1 cellular context compared by ENCODE assay signal in the genomic region with DNA sequence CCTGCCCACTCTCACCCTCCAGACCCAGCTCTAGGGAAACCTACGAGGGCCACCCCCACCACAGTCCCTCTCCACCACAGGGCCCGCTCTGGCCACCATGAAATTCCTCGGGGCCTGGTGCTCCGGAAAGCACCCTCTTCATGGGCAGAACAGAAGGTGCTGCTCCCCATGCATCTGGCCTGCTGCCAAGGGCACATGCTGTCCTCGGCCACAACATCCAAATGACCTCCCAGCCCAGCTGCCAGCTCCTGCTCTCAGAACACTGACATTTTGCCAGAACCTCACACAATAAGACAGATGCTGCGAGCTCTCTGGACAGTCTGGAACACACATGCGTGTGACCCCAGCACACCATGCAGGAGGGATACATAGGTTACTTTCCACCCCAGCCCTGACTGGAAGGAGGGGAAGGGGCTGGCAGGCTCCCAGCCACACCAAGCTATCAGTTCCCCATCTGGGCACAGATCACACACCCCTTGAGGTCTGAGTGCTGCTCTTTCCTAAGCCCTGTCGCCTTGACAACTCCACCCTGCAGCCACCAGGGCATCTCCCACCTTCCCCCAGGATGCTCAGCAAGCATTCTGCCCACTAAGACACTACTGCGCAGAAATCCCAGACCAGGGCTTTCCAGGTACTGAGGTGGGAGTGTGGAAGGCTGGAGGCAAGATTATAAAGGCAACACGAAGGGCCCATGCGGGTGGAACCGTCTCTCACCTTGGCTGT.
TF ChIP-seq lines count a peak whose summit lies in the region.

No MANE protein-coding gene starts in this region.

TF ChIP-seq in HepG2, 621 proteins besides CTCF, POLR2A, EP300 and RAD21:
- TF ChIP-seq ZNF17 (CRISPR knock-in tag; IDR thresholded peaks at IDR 0.05) (no peak), IKZF4 (CRISPR knock-in tag; IDR thresholded peaks at IDR 0.05; ENCODE audit: borderline replicate concordance, low read depth, not compliant biosample characterization) (no peak), ATRX (CRISPR knock-in tag; IDR thresholded peaks at IDR 0.05; ENCODE audit: borderline replicate concordance) (no peak), HDAC2 (CRISPR knock-in tag; IDR thresholded peaks at IDR 0.05) (no peak), SOX6 (IDR thresholded peaks at IDR 0.05) (no peak), SOX6 (CRISPR knock-in tag; IDR thresholded peaks at IDR 0.05) (no peak), PRMT3 (CRISPR knock-in tag; IDR thresholded peaks at IDR 0.05; ENCODE audit: borderline replicate concordance, low read depth) (no peak), PCBP2 (optimal IDR thresholded peaks at IDR 0.05; ENCODE audit: low read depth, low read length, poor library complexity, severe bottlenecking) (no peak), ZNF772 (CRISPR knock-in tag; IDR thresholded peaks at IDR 0.05) (no peak), RARG (CRISPR knock-in tag; IDR thresholded peaks at IDR 0.05; ENCODE audit: low read depth) (no peak)
- TF ChIP-seq, protein P1, sequence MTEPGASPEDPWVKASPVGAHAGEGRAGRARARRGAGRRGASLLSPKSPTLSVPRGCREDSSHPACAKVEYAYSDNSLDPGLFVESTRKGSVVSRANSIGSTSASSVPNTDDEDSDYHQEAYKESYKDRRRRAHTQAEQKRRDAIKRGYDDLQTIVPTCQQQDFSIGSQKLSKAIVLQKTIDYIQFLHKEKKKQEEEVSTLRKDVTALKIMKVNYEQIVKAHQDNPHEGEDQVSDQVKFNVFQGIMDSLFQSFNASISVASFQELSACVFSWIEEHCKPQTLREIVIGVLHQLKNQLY (CRISPR knock-in tag; IDR thresholded peaks at IDR 0.05) = no peak
- TF ChIP-seq, protein P2, sequence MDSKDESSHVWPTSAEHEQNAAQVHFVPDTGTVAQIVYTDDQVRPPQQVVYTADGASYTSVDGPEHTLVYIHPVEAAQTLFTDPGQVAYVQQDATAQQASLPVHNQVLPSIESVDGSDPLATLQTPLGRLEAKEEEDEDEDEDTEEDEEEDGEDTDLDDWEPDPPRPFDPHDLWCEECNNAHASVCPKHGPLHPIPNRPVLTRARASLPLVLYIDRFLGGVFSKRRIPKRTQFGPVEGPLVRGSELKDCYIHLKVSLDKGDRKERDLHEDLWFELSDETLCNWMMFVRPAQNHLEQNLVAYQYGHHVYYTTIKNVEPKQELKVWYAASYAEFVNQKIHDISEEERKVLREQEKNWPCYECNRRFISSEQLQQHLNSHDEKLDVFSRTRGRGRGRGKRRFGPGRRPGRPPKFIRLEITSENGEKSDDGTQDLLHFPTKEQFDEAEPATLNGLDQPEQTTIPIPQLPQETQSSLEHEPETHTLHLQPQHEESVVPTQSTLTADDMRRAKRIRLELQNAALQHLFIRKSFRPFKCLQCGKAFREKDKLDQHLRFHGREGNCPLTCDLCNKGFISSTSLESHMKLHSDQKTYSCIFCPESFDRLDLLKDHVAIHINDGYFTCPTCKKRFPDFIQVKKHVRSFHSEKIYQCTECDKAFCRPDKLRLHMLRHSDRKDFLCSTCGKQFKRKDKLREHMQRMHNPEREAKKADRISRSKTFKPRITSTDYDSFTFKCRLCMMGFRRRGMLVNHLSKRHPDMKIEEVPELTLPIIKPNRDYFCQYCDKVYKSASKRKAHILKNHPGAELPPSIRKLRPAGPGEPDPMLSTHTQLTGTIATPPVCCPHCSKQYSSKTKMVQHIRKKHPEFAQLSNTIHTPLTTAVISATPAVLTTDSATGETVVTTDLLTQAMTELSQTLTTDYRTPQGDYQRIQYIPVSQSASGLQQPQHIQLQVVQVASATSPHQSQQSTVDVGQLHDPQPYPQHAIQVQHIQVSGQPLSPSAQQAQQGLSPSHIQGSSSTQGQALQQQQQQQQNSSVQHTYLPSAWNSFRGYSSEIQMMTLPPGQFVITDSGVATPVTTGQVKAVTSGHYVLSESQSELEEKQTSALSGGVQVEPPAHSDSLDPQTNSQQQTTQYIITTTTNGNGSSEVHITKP (CRISPR knock-in tag; IDR thresholded peaks at IDR 0.05; ENCODE audit: low read depth) = no peak
